1 cellular context compared by ENCODE assay signal in genomic region chr20:49484180-49485140, GRCh38.
TF ChIP-seq lines count a peak whose summit lies in the region.

No MANE protein-coding gene starts in this region.

TF ChIP-seq in H1, 55 proteins besides CTCF, POLR2A, EP300 and RAD21 (continued from another document):
- TF ChIP-seq SAP30 (IDR thresholded peaks at IDR 0.05; ENCODE audit: insufficient read depth, insufficient replicate concordance, low read length) (no peak), GTF2F1 (IDR thresholded peaks at IDR 0.05; ENCODE audit: borderline replicate concordance, low read depth, low read length) (no peak), CHD7 (IDR thresholded peaks at IDR 0.05; ENCODE audit: insufficient replicate concordance, low read length) (no peak), BCL11A (IDR thresholded peaks at IDR 0.05; ENCODE audit: low read depth in 2 of 2, low read length in 2 of 2) (no peak)
- TF ChIP-seq, protein P1, sequence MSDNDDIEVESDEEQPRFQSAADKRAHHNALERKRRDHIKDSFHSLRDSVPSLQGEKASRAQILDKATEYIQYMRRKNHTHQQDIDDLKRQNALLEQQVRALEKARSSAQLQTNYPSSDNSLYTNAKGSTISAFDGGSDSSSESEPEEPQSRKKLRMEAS (IDR thresholded peaks at IDR 0.05): peak; percentile 65
